In the genomic region with DNA sequence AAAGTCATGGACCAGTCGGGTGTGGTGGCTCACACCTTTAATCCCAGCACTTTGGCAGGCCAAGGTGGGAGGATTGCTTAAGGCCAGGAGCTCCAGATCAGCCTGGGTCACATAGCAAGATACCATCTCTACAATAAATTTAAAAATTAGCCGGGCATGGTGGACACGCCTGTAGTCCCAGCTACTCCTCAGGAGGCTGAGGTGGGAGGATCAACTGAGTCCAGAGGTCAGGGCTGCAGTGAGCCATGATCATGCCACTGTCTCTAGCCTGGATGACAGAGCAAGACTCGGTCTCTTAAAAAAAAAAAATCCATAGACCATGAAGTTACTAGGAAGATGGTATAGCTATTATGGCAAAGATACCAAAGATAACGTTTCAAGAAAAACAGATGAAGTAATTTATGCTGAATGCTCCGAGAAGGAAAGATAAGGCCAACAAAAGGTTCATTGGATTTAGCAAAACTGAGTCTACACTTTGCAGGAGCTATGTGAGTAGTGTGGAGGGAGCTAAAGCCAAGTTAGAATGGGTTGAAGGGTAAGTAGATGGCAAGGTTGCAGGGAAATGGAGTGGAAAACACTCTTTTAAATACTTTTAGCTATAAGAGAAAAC, we compare ENCODE assay signal across 22 cellular contexts. TPM values are rescaled to one million over a fixed set of nuclear protein-coding genes. Genes with fewer than 3 reads are reported as not detected.
DNase-seq lines count a peak whose midpoint lies in the region; ATAC-seq, FAIRE-seq and TF ChIP-seq lines count a peak whose summit lies in the region.
"Had no signal": no experiment of that assay in that cellular context is flagged by ENCODE, and none has a peak within 500 bp of the region (broad histone marks: within the 10 kb centered on the region; RNA-seq: fewer than 3 reads in every experiment).

No MANE protein-coding gene starts in this region.

- TF ChIP-seq CTCF in HepG2 (CRISPR knock-in tag; IDR thresholded peaks at IDR 0.05), result no peak
- no peak for TF ChIP-seq CTCF in right lobe of liver (IDR thresholded peaks at IDR 0.05)
- TF ChIP-seq CTCF in upper lobe of left lung (IDR thresholded peaks at IDR 0.05), result no peak

- TF ChIP-seq POLR2A in HepG2 (IDR thresholded peaks at IDR 0.05; ENCODE audit: insufficient read depth in 1 of 2, low read depth in 2 of 2, low read length in 2 of 2), result no peak
- no peak for TF ChIP-seq POLR2A in right lobe of liver (IDR thresholded peaks at IDR 0.05)
- no peak for TF ChIP-seq POLR2A in upper lobe of left lung (IDR thresholded peaks at IDR 0.05)

- in situ Hi-C loops in HepG2 (cut with HindIII; ENCODE audit: extremely low pct_ligation_motif_present, low pct_unique_long_range_greater_than_20kb), result no loop called here

- H4K20me1 ChIP-seq in HepG2 (ENCODE audit: insufficient read depth, low read length), result no peaks in the 10 kb centered on the region

- POLR2A ChIA-PET in HepG2 (lab: Yijun Ruan, JAX), result interaction anchor here (1.4 kb wide), 1 partner anchor 12 kb away, joined by 4 read pairs; a partner anchor contains a TSS

- no peak overlapping the region for H3K4me2 ChIP-seq in HepG2 (ENCODE audit: low read depth, low read length)

- intact Hi-C loops in HepG2 (cut with micrococcal nuclease; ENCODE audit: unreplicated experiment), result no loop called here
- intact Hi-C loops in right lobe of liver (cut with DNase I), result no loop called here

- TF ChIP-seq EP300 in HepG2 (IDR thresholded peaks at IDR 0.05; ENCODE audit: low read depth in 2 of 2, low read length in 2 of 2) (no peak), HepG2 (CRISPR knock-in tag; IDR thresholded peaks at IDR 0.05; ENCODE audit: borderline replicate concordance) (no peak), upper lobe of left lung (IDR thresholded peaks at IDR 0.05) (no peak)

- H3K36me3 ChIP-seq in HepG2 (replicated peaks in 1 of 2; ENCODE audit: control insufficient read depth in 1 of 2, insufficient read depth in 2 of 2, low read length in 2 of 2) (peaks cover 0 to 6% of the 10 kb centered on the region in 2 experiments; a peak in 1 of 5 replicates), right lobe of liver (no peaks in the 10 kb centered on the region), upper lobe of left lung (peaks cover 0 to 13% (median 4%) of the 10 kb centered on the region in 4 donors)

- no peaks in the 10 kb centered on the region for H3K9me3 ChIP-seq in HepG2 (ENCODE audit: low read length)
- no peaks in the 10 kb centered on the region for H3K9me3 ChIP-seq in right lobe of liver
- H3K9me3 ChIP-seq in upper lobe of left lung, result no peaks in the 10 kb centered on the region

- ATAC-seq in HepG2 (no peak), right lobe of liver (no peak), GM21381 (IDR thresholded peaks at IDR 0.05; ENCODE audit: unreplicated experiment) (no peak), upper lobe of left lung (ENCODE audit: low FRiP score in 2 of 2) (no peak)
- ATAC-seq: activated CD8-positive, alpha-beta memory T cell treated with anti-CD3 and anti-CD28 coated beads, Interleukin-2, amount 10 ng/mL, durations not matched to agents 7 days and 5 days; effector memory CD8-positive, alpha-beta T cell; heart left ventricle; natural killer cell had no signal

- TF ChIP-seq RAD21 in HepG2 (CRISPR knock-in tag; IDR thresholded peaks at IDR 0.05), result no peak

- H3K9ac ChIP-seq in HepG2 (ENCODE audit: insufficient read depth, low read depth, low read length), result no peak overlapping the region

- FAIRE-seq in HepG2 (lab: Jason Lieb, UNC), result no peak
- FAIRE-seq: GM18507 had no signal

- H3K27me3 ChIP-seq in HepG2 (ENCODE audit: control insufficient read depth in 1 of 2, insufficient read depth in 2 of 2, low read length in 2 of 2) (no peaks in the 10 kb centered on the region), right lobe of liver (no peaks in the 10 kb centered on the region), upper lobe of left lung (no peaks in the 10 kb centered on the region)
- H3K27me3 ChIP-seq: heart left ventricle had no signal

- H3K4me1 ChIP-seq in HepG2 (ENCODE audit: insufficient read depth, low read length), result peaks cover 13% of the 10 kb centered on the region
- H3K4me1 ChIP-seq in right lobe of liver, result no peaks in the 10 kb centered on the region
- H3K4me1 ChIP-seq in upper lobe of left lung, result peaks cover 0 to 15% (median 9%) of the 10 kb centered on the region in 4 donors

- 87% methylated on average over 6 of the region's 6 CpGs for WGBS in HepG2 (ENCODE audit: low lambda C conversion rate)
- 83% methylated on average over 4 of the region's 6 CpGs for WGBS in right lobe of liver (ENCODE audit: insufficient coverage, low coverage, low lambda C conversion rate, missing lambda C conversion rate)
- whole genome bisulfite sequencing in upper lobe of left lung, 2 donors, result 89 to 93% methylated on average over 6 of the region's 6 CpGs

- H3K4me3 ChIP-seq in HepG2 (replicated peaks in 1 of 3; ENCODE audit: insufficient read depth in 1 of 3, low read depth in 2 of 3, low read length in 3 of 3), result no peak overlapping the region
- H3K4me3 ChIP-seq in right lobe of liver, result no peak overlapping the region
- no peak overlapping the region for H3K4me3 ChIP-seq in upper lobe of left lung

- CTCF ChIA-PET in HepG2 (lab: Yijun Ruan, JAX; ENCODE audit: low intra/inter-chr PET ratio, low total read pairs), result no interaction called here

- H2AFZ ChIP-seq in HepG2 (ENCODE audit: low read length), result no peak overlapping the region

- BruUV-seq in HepG2 (replicated peaks; lab: Mats Ljungman, UMichigan), result no TSS peak

- peaks cover 11% of the 10 kb centered on the region for H3K79me2 ChIP-seq in HepG2 (ENCODE audit: insufficient read depth, low read length)

- DNase-seq in HepG2 (ENCODE audit: low spot score) (no peak), right lobe of liver (no peak), amniotic epithelial cell (ENCODE audit: low read depth) (peak; percentile 12), left kidney (ENCODE audit: low read depth, low spot score) (peak; percentile 74), SHP77 (lab: John Stamatoyannopoulos, UW) (no peak), DMS79 (lab: John Stamatoyannopoulos, UW) (no peak), upper lobe of left lung (no peak)
- DNase-seq: activated CD4-positive, alpha-beta T cell treated with anti-CD3 and anti-CD28 coated beads for 1 hour; activated CD8-positive, alpha-beta memory T cell treated with anti-CD3 and anti-CD28 coated beads, Interleukin-2, amount 10 ng/mL, durations not matched to agents 7 days and 5 days; activated effector memory CD4-positive, alpha-beta T cell treated with Interleukin-2 at 50 U/mL for 16 hours; amniotic stem cell; effector memory CD8-positive, alpha-beta T cell; heart left ventricle; immature natural killer cell; natural killer cell; NCI-H2081 treated with DMSO at 0.1 percent for 48 hours; NCI-H510A treated with DMSO at 0.1 percent for 48 hours; SIG-M5; stimulated activated CD4-positive, alpha-beta T cell treated with anti-CD3 and anti-CD28 coated beads, Interleukin-12 subunit alpha, Interleukin-12 subunit beta, amount 100 ng/mL, for 4 hours had no signal

- H3K27ac ChIP-seq in HepG2 (ENCODE audit: extremely low read length, insufficient read depth, low read length), result no peak overlapping the region
- no peak overlapping the region for H3K27ac ChIP-seq in right lobe of liver
- no peak overlapping the region for H3K27ac ChIP-seq in upper lobe of left lung
- H3K27ac ChIP-seq: HL-60 had no signal

RNA-seq across cellular contexts. Expression of a gene that starts 11.7 kb away (rescaled TPM):
- total RNA-seq in HepG2 (2016; rRNA removed; fragmentation: Illumina TruSeq; extraction: Trizol) (39.1 and 48.1 TPM in 2 replicates), right lobe of liver (10 to 100 TPM in 1 of 6 experiments, 1 to 10 TPM in 5; 7.2 to 11.0 (median 9.0) TPM), upper lobe of left lung (10 to 100 TPM; 13.0 to 30.4 (median 21.5) TPM)
- 12.1 and 14.0 TPM in 2 replicates for total RNA-seq in HepG2 (2016; cell fraction: cytosol; rRNA removed; fragmentation: Illumina TruSeq; extraction: Trizol; ENCODE audit: low read depth)
- total RNA-seq in HepG2 (2016; cell fraction: insoluble cytoplasmic fraction; rRNA removed; fragmentation: Illumina TruSeq; extraction: Trizol), result 39.2 and 51.8 TPM in 2 replicates
- total RNA-seq in HepG2 (2016; cell fraction: membrane; rRNA removed; fragmentation: Illumina TruSeq; extraction: Trizol), result 27.1 and 27.4 TPM in 2 replicates
- 30.4 and 38.6 TPM in 2 replicates for total RNA-seq in HepG2 (2016; cell fraction: nucleus; rRNA removed; fragmentation: Illumina TruSeq; extraction: Trizol)
- 10.1 and 12.4 TPM in 2 replicates for polyA plus RNA-seq in HepG2 (2011; rRNA removed)
- polyA plus RNA-seq in HepG2 (2011; cell fraction: cytosol; rRNA removed), result 5.2 and 7.4 TPM in 2 replicates
- 7.8 and 8.1 TPM in 2 replicates for polyA plus RNA-seq in HepG2 (2011; cell fraction: nucleus; rRNA removed)
- 10.9 and 11.7 TPM in 2 replicates for polyA plus RNA-seq in HepG2 (2012)
- polyA plus RNA-seq in HepG2 (2016; cell fraction: cytosol; fragmentation: Illumina TruSeq; extraction: Trizol; ENCODE audit: low read depth), result 3.1 and 3.7 TPM in 2 replicates
- polyA plus RNA-seq in HepG2 (2016; cell fraction: insoluble cytoplasmic fraction; fragmentation: Illumina TruSeq; extraction: Trizol; ENCODE audit: low read depth), result 32.9 and 34.8 TPM in 2 replicates
- 10.8 and 11.4 TPM in 2 replicates for polyA plus RNA-seq in HepG2 (2016; cell fraction: membrane; fragmentation: Illumina TruSeq; extraction: Trizol; ENCODE audit: low read depth)
- 30.6 and 31.5 TPM in 2 replicates for polyA plus RNA-seq in HepG2 (2016; cell fraction: nucleus; fragmentation: Illumina TruSeq; extraction: Trizol; ENCODE audit: insufficient read depth, low read depth)
- 42.6 and 98.7 TPM in 2 replicates for polyA minus RNA-seq in HepG2 (2011; rRNA and poly(A)+ RNA removed; ENCODE audit: low replicate concordance)
- polyA minus RNA-seq in HepG2 (2011; cell fraction: cytosol; rRNA and poly(A)+ RNA removed), result 9.7 and 11.4 TPM in 2 replicates
- polyA minus RNA-seq in HepG2 (2011; cell fraction: nucleus; rRNA and poly(A)+ RNA removed), result 44.3 and 55.3 TPM in 2 replicates

RNA-seq across cellular contexts. Expression of a gene that starts 60.0 kb away (rescaled TPM):
- 91.8 and 148 TPM in 2 replicates for total RNA-seq in HepG2 (2016; rRNA removed; fragmentation: Illumina TruSeq; extraction: Trizol)
- total RNA-seq in HepG2 (2016; cell fraction: cytosol; rRNA removed; fragmentation: Illumina TruSeq; extraction: Trizol; ENCODE audit: low read depth), result 47.5 and 49.5 TPM in 2 replicates
- total RNA-seq in HepG2 (2016; cell fraction: insoluble cytoplasmic fraction; rRNA removed; fragmentation: Illumina TruSeq; extraction: Trizol), result 89.8 and 139 TPM in 2 replicates
- total RNA-seq in HepG2 (2016; cell fraction: membrane; rRNA removed; fragmentation: Illumina TruSeq; extraction: Trizol), result 81.2 and 89.4 TPM in 2 replicates
- 28.6 and 29.7 TPM in 2 replicates for total RNA-seq in HepG2 (2016; cell fraction: nucleus; rRNA removed; fragmentation: Illumina TruSeq; extraction: Trizol)
- 13.4 and 18.6 TPM in 2 replicates for polyA plus RNA-seq in HepG2 (2011; rRNA removed)
- polyA plus RNA-seq in HepG2 (2011; cell fraction: cytosol; rRNA removed), result 15.1 and 24.3 TPM in 2 replicates
- 2.0 and 33.2 TPM in 2 replicates for polyA plus RNA-seq in HepG2 (2011; cell fraction: nucleus; rRNA removed)
- 55.5 and 76.1 TPM in 2 replicates for polyA plus RNA-seq in HepG2 (2012)
- polyA plus RNA-seq in HepG2 (2016; cell fraction: cytosol; fragmentation: Illumina TruSeq; extraction: Trizol; ENCODE audit: low read depth), result 72.1 and 80.1 TPM in 2 replicates
- 160 and 181 TPM in 2 replicates for polyA plus RNA-seq in HepG2 (2016; cell fraction: insoluble cytoplasmic fraction; fragmentation: Illumina TruSeq; extraction: Trizol; ENCODE audit: low read depth)
- 88.8 and 95.8 TPM in 2 replicates for polyA plus RNA-seq in HepG2 (2016; cell fraction: membrane; fragmentation: Illumina TruSeq; extraction: Trizol; ENCODE audit: low read depth)
- 57.5 and 58.6 TPM in 2 replicates for polyA plus RNA-seq in HepG2 (2016; cell fraction: nucleus; fragmentation: Illumina TruSeq; extraction: Trizol; ENCODE audit: insufficient read depth, low read depth)
- 9.6 and 20.6 TPM in 2 replicates for polyA minus RNA-seq in HepG2 (2011; rRNA and poly(A)+ RNA removed; ENCODE audit: low replicate concordance)
- 12.0 and 15.6 TPM in 2 replicates for polyA minus RNA-seq in HepG2 (2011; cell fraction: cytosol; rRNA and poly(A)+ RNA removed)
- polyA minus RNA-seq in HepG2 (2011; cell fraction: nucleus; rRNA and poly(A)+ RNA removed), result 21.4 and 37.5 TPM in 2 replicates
- total RNA-seq in right lobe of liver, result 10 to 100 TPM; 12.2 to 23.1 (median 13.5) TPM
- total RNA-seq in upper lobe of left lung, result 10 to 100 TPM; 10.5 to 37.0 (median 23.9) TPM

Comparison
In these comparisons a context has a peak if more than half of its experiments do, and no peak if none do; other contexts are left out.
1. DNase-seq: peak in amniotic epithelial cell (single experiment) and left kidney (single experiment); none in HepG2 (single experiment), right lobe of liver (0 of 3), SHP77 (0 of 2), DMS79 (single experiment) and upper lobe of left lung (0 of 2).